Comparison of ENCODE assay signal across 22 cellular contexts in the genomic region with DNA sequence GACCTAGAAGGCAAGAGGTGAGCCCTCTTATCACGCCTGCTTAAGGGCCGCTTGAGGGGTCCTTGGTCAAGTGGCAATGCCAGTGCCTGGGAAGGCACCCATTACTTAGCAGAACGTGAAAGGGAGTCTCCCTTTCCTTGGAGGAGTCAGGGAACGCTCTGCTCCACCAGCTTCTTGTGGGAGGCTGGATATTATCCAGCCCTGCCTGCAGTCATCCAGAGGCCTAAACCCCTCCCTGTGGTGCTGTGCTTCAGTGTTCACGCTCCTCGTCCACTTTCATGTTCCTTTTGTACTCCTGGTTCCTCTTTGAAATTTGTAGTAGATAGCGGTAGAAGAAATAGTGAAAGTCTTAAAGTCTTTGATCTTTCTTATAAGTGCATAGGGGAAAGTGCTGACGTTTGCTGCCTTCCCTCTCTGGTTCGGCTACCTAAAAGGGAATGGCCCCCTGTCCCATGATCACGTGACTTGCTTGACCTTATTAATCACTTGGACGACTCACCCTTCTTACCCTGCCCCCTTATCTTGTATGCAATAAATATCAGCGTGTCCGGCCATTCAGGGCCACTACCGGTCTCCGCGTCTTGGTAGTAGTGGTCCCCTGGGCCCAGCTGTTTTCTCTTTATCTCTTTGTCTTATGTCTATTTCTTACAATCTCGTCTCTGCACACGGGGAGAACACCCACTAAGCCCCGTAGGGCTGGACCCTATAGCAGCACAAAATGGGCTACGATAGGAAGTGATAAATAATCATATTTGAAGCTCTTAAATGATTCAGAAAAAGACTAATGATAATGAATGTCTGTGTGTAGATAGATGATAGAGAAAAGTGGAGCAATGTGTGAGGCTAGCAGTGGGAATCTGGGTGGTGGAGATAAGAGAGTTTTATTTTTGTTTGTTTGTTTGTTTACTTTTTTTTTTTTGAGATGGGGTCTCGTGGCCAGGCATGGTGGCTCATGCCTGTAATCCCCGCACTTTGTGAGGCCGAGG. TPM values are rescaled to one million over a fixed set of nuclear protein-coding genes. Genes with fewer than 3 reads are reported as not detected.
A peak's percentile ranks its signal among the peaks of the same experiment; 100 is the strongest.
DNase-seq lines count a peak whose midpoint lies in the region; ATAC-seq and TF ChIP-seq lines count a peak whose summit lies in the region.
"Had no signal": no experiment of that assay in that cellular context is flagged by ENCODE, and none has a peak within 500 bp of the region (broad histone marks: within the 10 kb centered on the region; RNA-seq: fewer than 3 reads in every experiment).

No MANE protein-coding gene starts in this region.

- no peaks in the 10 kb centered on the region for H3K27me3 Mint-ChIP-seq in IgD-negative memory B cell
- no peaks in the 10 kb centered on the region for H3K27me3 Mint-ChIP-seq in CD8-positive, alpha-beta T cell (ENCODE audit: low read depth)

- peak overlapping the region in 2 of 3 donors; percentile 5 to 76 for H3K27ac Mint-ChIP-seq in IgD-negative memory B cell
- H3K27ac Mint-ChIP-seq in CD8-positive, alpha-beta T cell = no peak overlapping the region
- H3K27ac Mint-ChIP-seq: activated CD4-positive, alpha-beta T cell treated with anti-CD3 and anti-CD28 coated beads, Interleukin-2, amount 10 ng/mL, durations not matched to agents 24 days and 14 days; activated naive CD8-positive, alpha-beta T cell treated with anti-CD3 and anti-CD28 coated beads, Interleukin-2, amount 10 ng/mL, durations not matched to agents 7 days and 5 days; activated T-helper 2 cell treated with anti-CD3 and anti-CD28 coated beads, Interferon-gamma antibody, Interleukin-2, Interleukin-4, amounts not matched to agents 10 μg/mL and 5 μg/mL and 100 μg/mL, durations not matched to agents 14 hours and 24 hours and 36 hours; brain; progenitor cell of endocrine pancreas had no signal

- H3K9me3 ChIP-seq in esophagus muscularis mucosa = no peaks in the 10 kb centered on the region
- H3K9me3 ChIP-seq in psoas muscle = no peaks in the 10 kb centered on the region
- no peaks in the 10 kb centered on the region for H3K9me3 ChIP-seq in upper lobe of right lung
- H3K9me3 ChIP-seq in CD8-positive, alpha-beta T cell (ENCODE audit: low read length) = no peaks in the 10 kb centered on the region
- H3K9me3 ChIP-seq: esophagus squamous epithelium, mucosa of descending colon, SJCRH30 had no signal

- peaks cover 8 to 10% (median 9%) of the 10 kb centered on the region in 4 donors for H3K4me1 ChIP-seq in esophagus muscularis mucosa
- peaks cover 7% of the 10 kb centered on the region for H3K4me1 ChIP-seq in psoas muscle
- no peaks in the 10 kb centered on the region for H3K4me1 ChIP-seq in upper lobe of right lung
- peaks cover 8% of the 10 kb centered on the region for H3K4me1 ChIP-seq in CD8-positive, alpha-beta T cell (ENCODE audit: insufficient read depth, low read length)

- H3K27me3 ChIP-seq in esophagus muscularis mucosa (no peaks in the 10 kb centered on the region), psoas muscle (ENCODE audit: insufficient read depth in 3 of 3, low read length in 2 of 3) (no peaks in the 10 kb centered on the region), upper lobe of right lung (no peaks in the 10 kb centered on the region)
- no peaks in the 10 kb centered on the region for H3K27me3 ChIP-seq in CD8-positive, alpha-beta T cell (ENCODE audit: insufficient read depth, low read length)
- H3K27me3 ChIP-seq: esophagus squamous epithelium, SJCRH30 had no signal

- no peak overlapping the region for H3K27ac ChIP-seq in esophagus muscularis mucosa (replicated peaks in 1 of 4)
- H3K27ac ChIP-seq in psoas muscle = peak overlapping the region; percentile 19
- H3K27ac ChIP-seq in upper lobe of right lung = no peak overlapping the region
- H3K27ac ChIP-seq in CD8-positive, alpha-beta T cell (ENCODE audit: low read depth, low read length) = no peak overlapping the region
- H3K27ac ChIP-seq: esophagus squamous epithelium, SJCRH30 had no signal

- WGBS in esophagus muscularis mucosa = 65% methylated on average over 23 of the region's 23 CpGs
- WGBS in psoas muscle, 3 donors = 63 to 69% (median 68%) methylated on average over 23 of the region's 23 CpGs

- intact Hi-C loops in esophagus muscularis mucosa (cut with DNase I) (loop anchor here (10.0 kb wide), 1 partner anchor 140 kb away; no protein-coding TSS in a partner anchor), psoas muscle (cut with DNase I) (no loop called here), upper lobe of right lung (cut with DNase I) (no loop called here)
- intact Hi-C loops in CD8-positive, alpha-beta T cell (cut with DNase I, micrococcal nuclease) = no loop called here

- H3K36me3 ChIP-seq in esophagus muscularis mucosa (no peaks in the 10 kb centered on the region), psoas muscle (ENCODE audit: insufficient read depth in 1 of 2, low read depth in 1 of 2) (no peaks in the 10 kb centered on the region), upper lobe of right lung (no peaks in the 10 kb centered on the region)
- H3K36me3 ChIP-seq in CD8-positive, alpha-beta T cell (ENCODE audit: insufficient read depth, low read length) = no peaks in the 10 kb centered on the region
- H3K36me3 ChIP-seq: esophagus squamous epithelium, SJCRH30 had no signal

- peak; percentile 42 for DNase-seq in SW480 (ENCODE audit: low spot score)
- peak; percentile 78 for DNase-seq in esophagus muscularis mucosa (ENCODE audit: extremely low spot score)
- DNase-seq in psoas muscle = no peak
- no peak for DNase-seq in NCI-H1417 (lab: John Stamatoyannopoulos, UW)
- no peak for DNase-seq in upper lobe of right lung
- DNase-seq in CD8-positive, alpha-beta T cell = no peak
- DNase-seq: activated CD4-positive, alpha-beta T cell treated with anti-CD3 and anti-CD28 coated beads, Interleukin-2, amount 10 ng/mL, durations not matched to agents 24 days and 14 days; activated naive CD8-positive, alpha-beta T cell treated with anti-CD3 and anti-CD28 coated beads, Interleukin-2, amount 10 ng/mL, durations not matched to agents 7 days and 5 days; effector CD8-positive, alpha-beta T cell; esophagus squamous epithelium; mucosa of descending colon; NCI-H1105; NCI-H2081 treated with DMSO at 0.1 percent for 48 hours; NCI-H82; SJCRH30; T-helper 1 cell had no signal

- POLR2A ChIA-PET in CD8-positive, alpha-beta T cell (lab: Charles Lee) = no interaction called here

- H3K4me3 ChIP-seq in esophagus muscularis mucosa (no peak overlapping the region), psoas muscle (no peak overlapping the region), upper lobe of right lung (no peak overlapping the region)
- H3K4me3 ChIP-seq in CD8-positive, alpha-beta T cell (ENCODE audit: low read depth, low read length) = no peak overlapping the region
- H3K4me3 ChIP-seq: esophagus squamous epithelium, mucosa of descending colon, SJCRH30 had no signal

- no peaks in the 10 kb centered on the region for H3K36me3 Mint-ChIP-seq in IgD-negative memory B cell
- no peaks in the 10 kb centered on the region for H3K36me3 Mint-ChIP-seq in CD8-positive, alpha-beta T cell
- H3K36me3 Mint-ChIP-seq: brain had no signal

- TF ChIP-seq EP300 in esophagus muscularis mucosa (IDR thresholded peaks at IDR 0.05) = no peak

- CTCF ChIA-PET in CD8-positive, alpha-beta T cell (lab: Charles Lee) = interaction anchor here (1.2 kb wide), 1 partner anchor 26 kb away, joined by 3 read pairs; no protein-coding TSS in a partner anchor

- ATAC-seq in psoas muscle (no peak), upper lobe of right lung (no peak)
- no peak for ATAC-seq in CD8-positive, alpha-beta T cell
- ATAC-seq: mucosa of descending colon, Panc1 had no signal

- peaks cover 0 to 3% (median 2%) of the 10 kb centered on the region in 3 donors for H3K9me3 Mint-ChIP-seq in IgD-negative memory B cell
- H3K9me3 Mint-ChIP-seq in CD8-positive, alpha-beta T cell = no peaks in the 10 kb centered on the region
- H3K9me3 Mint-ChIP-seq: activated CD4-positive, alpha-beta T cell treated with anti-CD3 and anti-CD28 coated beads, Interleukin-2, amount 10 ng/mL, durations not matched to agents 24 days and 14 days; activated T-helper 2 cell treated with anti-CD3 and anti-CD28 coated beads, Interferon-gamma antibody, Interleukin-2, Interleukin-4, amounts not matched to agents 10 μg/mL and 5 μg/mL and 100 μg/mL, durations not matched to agents 14 hours and 24 hours and 36 hours; neural crest cell had no signal

- TF ChIP-seq CTCF in esophagus muscularis mucosa (IDR thresholded peaks at IDR 0.05) (no peak), psoas muscle (IDR thresholded peaks at IDR 0.05) (no peak), upper lobe of right lung (IDR thresholded peaks at IDR 0.05) (no peak)
- no peak for TF ChIP-seq CTCF in CD8-positive, alpha-beta T cell (IDR thresholded peaks at IDR 0.05)

- no peak overlapping the region for H3K4me3 Mint-ChIP-seq in IgD-negative memory B cell
- H3K4me3 Mint-ChIP-seq in CD8-positive, alpha-beta T cell = no peak overlapping the region
- H3K4me3 Mint-ChIP-seq: activated CD4-positive, alpha-beta T cell treated with anti-CD3 and anti-CD28 coated beads, Interleukin-2, amount 10 ng/mL, durations not matched to agents 24 days and 14 days; activated naive CD8-positive, alpha-beta T cell treated with anti-CD3 and anti-CD28 coated beads, Interleukin-2, amount 10 ng/mL, durations not matched to agents 7 days and 5 days; neural crest cell had no signal

- H3K4me1 Mint-ChIP-seq in IgD-negative memory B cell = peaks cover 6 to 10% (median 8%) of the 10 kb centered on the region in 3 donors
- peaks cover 9% of the 10 kb centered on the region for H3K4me1 Mint-ChIP-seq in CD8-positive, alpha-beta T cell (ENCODE audit: low read depth)

- no peak for TF ChIP-seq POLR2A in esophagus muscularis mucosa (IDR thresholded peaks at IDR 0.05; ENCODE audit: low read depth)

RNA-seq across cellular contexts. Expression of a gene that starts 5.8 kb away (rescaled TPM):
- polyA plus RNA-seq in IgD-negative memory B cell = 13.2 TPM
- 100 to 1,000 TPM; 166 to 235 (median 202) TPM for total RNA-seq in esophagus muscularis mucosa
- total RNA-seq in psoas muscle = 10 to 100 TPM; 35.9 to 63.4 (median 54.1) TPM
- polyA plus RNA-seq in psoas muscle = 10 to 100 TPM; 27.5 to 44.0 (median 28.5) TPM
- total RNA-seq in upper lobe of right lung = 63.1 TPM
- 10 to 100 TPM; 76.8 to 84.4 TPM for total RNA-seq in CD8-positive, alpha-beta T cell

RNA-seq across cellular contexts. Expression of a gene that starts 21.3 kb away (rescaled TPM):
- polyA plus RNA-seq in IgD-negative memory B cell (15.6 TPM), psoas muscle (10 to 100 TPM in 2 of 3 donors, 1 to 10 TPM in 1; 9.7 to 18.1 (median 10.0) TPM)
- total RNA-seq in esophagus muscularis mucosa (10 to 100 TPM; 18.3 to 32.0 (median 24.9) TPM), psoas muscle (10 to 100 TPM; 11.1 to 23.6 (median 18.2) TPM), upper lobe of right lung (17.9 TPM)
- 10 to 100 TPM; 13.0 to 14.2 TPM for total RNA-seq in CD8-positive, alpha-beta T cell

Comparison
In these comparisons a context has a peak if more than half of its experiments do, and no peak if none do; other contexts are left out.
1. DNase-seq: peak in SW480 (single experiment) and esophagus muscularis mucosa (single experiment); none in psoas muscle (0 of 2), NCI-H1417 (0 of 3), upper lobe of right lung (single experiment) and CD8-positive, alpha-beta T cell (0 of 7).